ENCODE assay signal across 7 cellular contexts in the genomic region with DNA sequence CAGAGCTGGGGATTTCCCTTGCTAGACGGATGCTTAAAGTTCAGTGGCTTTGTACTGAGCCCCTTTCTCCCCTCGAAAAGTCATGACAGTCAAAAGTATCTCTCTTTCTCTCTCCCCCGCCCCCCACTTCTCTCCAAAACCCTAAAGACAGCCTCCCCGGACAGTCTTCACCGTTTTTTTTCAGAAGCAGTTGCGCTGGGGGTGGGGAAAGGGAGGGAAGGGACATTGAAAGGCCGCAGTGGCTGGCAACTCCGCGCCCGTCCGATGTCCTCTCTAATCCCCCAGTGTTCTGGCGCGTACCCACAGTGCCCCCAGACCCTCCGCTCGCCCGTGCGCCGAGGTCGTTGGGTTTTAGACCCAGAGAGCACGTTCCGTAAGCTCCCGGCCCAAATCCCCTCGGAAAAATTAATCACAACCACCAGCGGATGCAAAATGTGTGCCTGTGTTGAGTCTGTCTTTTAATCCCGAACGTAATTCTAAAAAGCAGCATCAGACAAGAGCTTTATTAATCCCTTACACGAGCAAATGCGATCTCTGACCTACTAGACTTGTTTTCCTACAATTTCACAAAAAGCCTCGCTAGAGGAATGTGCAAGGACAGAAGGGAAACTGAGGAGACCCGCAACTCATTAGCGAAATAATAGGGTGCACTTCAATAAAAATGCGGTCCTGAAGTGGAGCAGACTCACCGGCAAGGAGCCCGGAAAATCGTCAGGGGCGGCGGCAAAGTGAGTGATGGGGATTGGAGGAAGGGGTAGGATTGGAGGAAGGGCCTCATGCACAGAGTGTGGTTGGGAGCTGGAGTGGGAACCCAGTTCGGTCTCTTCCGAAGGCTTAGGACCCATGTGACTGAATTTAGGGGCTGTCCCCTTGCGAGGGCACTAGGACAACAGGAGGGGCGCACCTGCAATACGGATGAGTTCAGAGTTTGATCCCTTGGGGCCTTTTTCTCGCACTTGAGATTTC. TPM values are rescaled to one million over a fixed set of nuclear protein-coding genes. Genes with fewer than 3 reads are reported as not detected.
DNase-seq lines count a peak whose midpoint lies in the region; ATAC-seq and TF ChIP-seq lines count a peak whose summit lies in the region.

No MANE protein-coding gene starts in this region.

- no peaks in the 10 kb centered on the region for H3K9me3 ChIP-seq in ectodermal cell (ENCODE audit: control insufficient read depth, low read length)

- peaks cover 14 to 33% of the 10 kb centered on the region in 2 donors for H3K27me3 Mint-ChIP-seq in natural killer cell (ENCODE audit: low read depth in 2 of 2)

- H3K27ac Mint-ChIP-seq in natural killer cell: peak overlapping the region; percentile 82 to 93

- ATAC-seq in natural killer cell (no peak), HG02763 (IDR thresholded peaks at IDR 0.05; ENCODE audit: unreplicated experiment) (no peak), HG03108 (IDR thresholded peaks at IDR 0.05; ENCODE audit: unreplicated experiment) (no peak)

- no peaks in the 10 kb centered on the region for H3K9me3 Mint-ChIP-seq in natural killer cell

- in situ Hi-C loops in GM13977 (cut with MboI; ENCODE audit: low pct_unique_long_range_greater_than_20kb, low sequenced_read_pairs, unreplicated experiment): loop anchor here (25.0 kb wide), 1 partner anchor 273 kb away; no protein-coding TSS in a partner anchor

- H3K36me3 Mint-ChIP-seq in natural killer cell: no peaks in the 10 kb centered on the region

- DNase-seq in GM13977 (ENCODE audit: low spot score): peak; percentile 23
- peak; percentile 33 for DNase-seq in NOMO-1 treated with DMSO at 0.1 percent for 48 hours (lab: John Stamatoyannopoulos, UW; ENCODE audit: unreplicated experiment)
- no peak for DNase-seq in natural killer cell
- no peak for DNase-seq in dedifferentiated amniotic fluid mesenchymal stem cell (ENCODE audit: extremely low spot score)

- intact Hi-C loops in natural killer cell (cut with micrococcal nuclease): loop anchor here (1.0 to 5.0 kb wide), 4 partner anchors 18 to 128 kb away; no protein-coding TSS in a partner anchor

- H3K4me1 Mint-ChIP-seq in natural killer cell: peaks cover 35 to 36% of the 10 kb centered on the region in 2 donors

- peak overlapping the region; percentile 42 for H3K4me3 ChIP-seq in ectodermal cell (ENCODE audit: insufficient read depth, low read depth, low read length)

- peaks cover 96% of the 10 kb centered on the region for H3K27me3 ChIP-seq in ectodermal cell (ENCODE audit: control insufficient read depth, insufficient read depth, low read length, poor library complexity, severe bottlenecking)

- TF ChIP-seq CTCF in GM13977 (IDR thresholded peaks at IDR 0.05; ENCODE audit: extremely low read depth, insufficient read depth, missing control alignments) (no peak), natural killer cell (IDR thresholded peaks at IDR 0.05) (no peak)

- peaks cover 21% of the 10 kb centered on the region for H3K4me1 ChIP-seq in ectodermal cell (ENCODE audit: control insufficient read depth, insufficient read depth, low read length)

- no peak overlapping the region for H3K27ac ChIP-seq in ectodermal cell (ENCODE audit: insufficient read depth, low read depth, low read length, poor library complexity, severe bottlenecking)

- H3K36me3 ChIP-seq in ectodermal cell (ENCODE audit: control insufficient read depth, insufficient read depth, low read length): no peaks in the 10 kb centered on the region

- peak overlapping the region; percentile 99 for H3K4me3 Mint-ChIP-seq in natural killer cell

- WGBS in ectodermal cell, 2 experiments: 1 to 2% methylated on average over 43 of the region's 43 CpGs

RNA-seq across cellular contexts. Expression of a gene that starts 12.2 kb away (rescaled TPM):
- 0.70 TPM for polyA plus RNA-seq in ectodermal cell (2013, experiment 1 of 4)
- polyA plus RNA-seq in ectodermal cell (2013, experiment 2 of 4): 0.64 TPM
- 0.53 TPM for polyA plus RNA-seq in ectodermal cell (2013, experiment 3 of 4)
- 0.69 TPM for polyA plus RNA-seq in ectodermal cell (2013, experiment 4 of 4)
- total RNA-seq in natural killer cell: 1 to 10 TPM; 5.8 to 6.2 (median 6.0) TPM

Comparison
In these comparisons a context has a peak if more than half of its experiments do, and no peak if none do; other contexts are left out.
1. DNase-seq: peak in GM13977 (single experiment) and NOMO-1 treated with DMSO at 0.1 percent for 48 hours (single experiment); none in natural killer cell (single experiment) and dedifferentiated amniotic fluid mesenchymal stem cell (single experiment).